In genomic region chr6:157821342-157822033, GRCh38 we compare ENCODE assay signal across 13 cellular contexts. TPM values are rescaled to one million over a fixed set of nuclear protein-coding genes. Genes with fewer than 3 reads are reported as not detected.
A peak's percentile ranks its signal among the peaks of the same experiment; 100 is the strongest.
DNase-seq lines count a peak whose midpoint lies in the region; ATAC-seq and TF ChIP-seq lines count a peak whose summit lies in the region.
"Had no signal": no experiment of that assay in that cellular context is flagged by ENCODE, and none has a peak within 500 bp of the region (broad histone marks: within the 10 kb centered on the region; RNA-seq: fewer than 3 reads in every experiment).

No MANE protein-coding gene starts in this region.

- H3K27me3 Mint-ChIP-seq in activated naive CD4-positive, alpha-beta T cell treated with anti-CD3 and anti-CD28 coated beads, Interleukin-2, amount 50 U/mL, for 24 hours = no peaks in the 10 kb centered on the region
- no peaks in the 10 kb centered on the region for H3K27me3 Mint-ChIP-seq in activated B cell treated with CpG ODN at 0.5 μM for 24 hours

- no peaks in the 10 kb centered on the region for H3K27me3 ChIP-seq in esophagus squamous epithelium
- no peaks in the 10 kb centered on the region for H3K27me3 ChIP-seq in subcutaneous abdominal adipose tissue (ENCODE audit: control insufficient read depth in 5 of 5, insufficient read depth in 4 of 5, low read length in 5 of 5)
- H3K27me3 ChIP-seq: hepatocyte had no signal

- CTCF ChIA-PET in activated B cell treated with CpG ODN at 0.5 μM for 24 hours (lab: Charles Lee) (interaction anchor here (1.6 kb wide), 1 partner anchor 52 kb away, joined by 4 read pairs; no protein-coding TSS in a partner anchor), RWPE1 (lab: Yijun Ruan, JAX) (interaction anchor here (0.6 kb wide), 1 partner anchor 18 kb away, joined by 3 read pairs; no protein-coding TSS in a partner anchor)

- TF ChIP-seq POLR2A in esophagus squamous epithelium (IDR thresholded peaks at IDR 0.05) = no peak

- no peak for DNase-seq in activated naive CD4-positive, alpha-beta T cell treated with Interleukin-2 at 50 U/mL for 16 hours
- no peak for DNase-seq in activated B cell treated with CpG ODN at 0.5 μM for 24 hours
- no peak for DNase-seq in esophagus squamous epithelium (lab: John Stamatoyannopoulos, UW)
- DNase-seq in NCI-H510A (lab: John Stamatoyannopoulos, UW) = no peak
- DNase-seq in RWPE1 (ENCODE audit: low spot score) = no peak
- DNase-seq in activated effector memory CD4-positive, alpha-beta T cell treated with Interleukin-2 at 50 U/mL for 16 hours = no peak
- DNase-seq: activated CD4-positive, alpha-beta T cell treated with anti-CD3 and anti-CD28 coated beads, Interleukin-2, amount 50 U/mL, for 4 hours; NCI-H226; OCI-M1 had no signal

- no peak overlapping the region for H3K4me3 ChIP-seq in esophagus squamous epithelium
- H3K4me3 ChIP-seq in subcutaneous abdominal adipose tissue (ENCODE audit: low read depth in 1 of 5, low read length in 5 of 5) = no peak overlapping the region
- H3K4me3 ChIP-seq: HAP-1, hepatocyte had no signal

- intact Hi-C loops in activated B cell treated with CpG ODN at 0.5 μM for 24 hours (cut with micrococcal nuclease) (loop anchor here (10.0 kb wide), 1 partner anchor 357 kb away; no protein-coding TSS in a partner anchor), esophagus squamous epithelium (cut with DNase I) (loop anchor here (10.0 kb wide), 1 partner anchor 67 kb away; no protein-coding TSS in a partner anchor)

- H3K27ac ChIP-seq in esophagus squamous epithelium (peak overlapping the region in 3 of 4 donors; percentile 82 to 99 (median 97)), subcutaneous abdominal adipose tissue (ENCODE audit: low read depth, low read length) (peak overlapping the region; percentile 94), RWPE1 (no peak overlapping the region)

- H3K4me1 Mint-ChIP-seq in activated naive CD4-positive, alpha-beta T cell treated with anti-CD3 and anti-CD28 coated beads, Interleukin-2, amount 50 U/mL, for 24 hours = peaks cover 58% of the 10 kb centered on the region
- H3K4me1 Mint-ChIP-seq in activated B cell treated with CpG ODN at 0.5 μM for 24 hours = peaks cover 51% of the 10 kb centered on the region

- H3K27ac Mint-ChIP-seq in activated naive CD4-positive, alpha-beta T cell treated with anti-CD3 and anti-CD28 coated beads, Interleukin-2, amount 50 U/mL, for 24 hours = peak overlapping the region; percentile 92
- H3K27ac Mint-ChIP-seq in activated B cell treated with CpG ODN at 0.5 μM for 24 hours = peak overlapping the region; percentile 80

- POLR2A ChIA-PET in activated B cell treated with CpG ODN at 0.5 μM for 24 hours (lab: Charles Lee) = interaction anchor here (1.1 to 2.1 kb wide), 6 partner anchors 9 to 64 kb away, joined by 3 to 12 read pairs (median 6); no protein-coding TSS in a partner anchor
- POLR2A ChIA-PET in RWPE1 (lab: Yijun Ruan, JAX; ENCODE audit: low non-redundant PET) = no interaction called here

- H3K36me3 Mint-ChIP-seq in activated naive CD4-positive, alpha-beta T cell treated with anti-CD3 and anti-CD28 coated beads, Interleukin-2, amount 50 U/mL, for 24 hours = peaks cover 9% of the 10 kb centered on the region
- peaks cover 15% of the 10 kb centered on the region for H3K36me3 Mint-ChIP-seq in activated B cell treated with CpG ODN at 0.5 μM for 24 hours (ENCODE audit: low read depth)

- WGBS in esophagus squamous epithelium, 2 donors = 59 to 78% methylated on average over 6 of the region's 6 CpGs

- TF ChIP-seq CTCF in activated B cell treated with CpG ODN at 0.5 μM for 24 hours (IDR thresholded peaks at IDR 0.05) (no peak), esophagus squamous epithelium (IDR thresholded peaks at IDR 0.05) (no peak), RWPE1 (conservative IDR thresholded peaks at IDR 0.05; ENCODE audit: low read depth) (no peak)

- H3K4me1 ChIP-seq in esophagus squamous epithelium (peaks cover 11 to 29% (median 15%) of the 10 kb centered on the region in 3 donors), subcutaneous abdominal adipose tissue (ENCODE audit: control insufficient read depth in 5 of 5, insufficient read depth in 5 of 5, low read length in 5 of 5) (peaks cover 0 to 36% (median 26%) of the 10 kb centered on the region in 5 donors)

- H3K4me3 Mint-ChIP-seq in activated naive CD4-positive, alpha-beta T cell treated with anti-CD3 and anti-CD28 coated beads, Interleukin-2, amount 50 U/mL, for 24 hours = peak overlapping the region; percentile 76
- peak overlapping the region; percentile 78 for H3K4me3 Mint-ChIP-seq in activated B cell treated with CpG ODN at 0.5 μM for 24 hours

- ATAC-seq in activated B cell treated with CpG ODN at 0.5 μM for 24 hours (ENCODE audit: low read depth) = no peak

- peak overlapping the region in 1 of 5 donors; percentile 78 for H3K9ac ChIP-seq in subcutaneous abdominal adipose tissue (ENCODE audit: low read length in 5 of 5)

- H3K36me3 ChIP-seq in esophagus squamous epithelium (no peaks in the 10 kb centered on the region), subcutaneous abdominal adipose tissue (ENCODE audit: control insufficient read depth in 5 of 5, insufficient read depth in 5 of 5, low read length in 5 of 5) (no peaks in the 10 kb centered on the region)
- H3K36me3 ChIP-seq: HAP-1 had no signal

- H3K9me3 ChIP-seq in esophagus squamous epithelium = no peaks in the 10 kb centered on the region
- H3K9me3 ChIP-seq in subcutaneous abdominal adipose tissue (ENCODE audit: control insufficient read depth in 5 of 5, low read length in 5 of 5) = no peaks in the 10 kb centered on the region
- H3K9me3 ChIP-seq: HAP-1 had no signal

- no peaks in the 10 kb centered on the region for H3K9me3 Mint-ChIP-seq in activated naive CD4-positive, alpha-beta T cell treated with anti-CD3 and anti-CD28 coated beads, Interleukin-2, amount 50 U/mL, for 24 hours
- no peaks in the 10 kb centered on the region for H3K9me3 Mint-ChIP-seq in activated B cell treated with CpG ODN at 0.5 μM for 24 hours

RNA-seq across cellular contexts. Expression of gene SNX9, which starts 1.6 kb away (rescaled TPM):
- total RNA-seq in activated B cell treated with CpG ODN at 0.5 μM for 24 hours (38.8 and 40.0 TPM in 2 replicates), esophagus squamous epithelium (10 to 100 TPM; 19.9 to 39.9 (median 33.5) TPM)
